In the genomic region with DNA sequence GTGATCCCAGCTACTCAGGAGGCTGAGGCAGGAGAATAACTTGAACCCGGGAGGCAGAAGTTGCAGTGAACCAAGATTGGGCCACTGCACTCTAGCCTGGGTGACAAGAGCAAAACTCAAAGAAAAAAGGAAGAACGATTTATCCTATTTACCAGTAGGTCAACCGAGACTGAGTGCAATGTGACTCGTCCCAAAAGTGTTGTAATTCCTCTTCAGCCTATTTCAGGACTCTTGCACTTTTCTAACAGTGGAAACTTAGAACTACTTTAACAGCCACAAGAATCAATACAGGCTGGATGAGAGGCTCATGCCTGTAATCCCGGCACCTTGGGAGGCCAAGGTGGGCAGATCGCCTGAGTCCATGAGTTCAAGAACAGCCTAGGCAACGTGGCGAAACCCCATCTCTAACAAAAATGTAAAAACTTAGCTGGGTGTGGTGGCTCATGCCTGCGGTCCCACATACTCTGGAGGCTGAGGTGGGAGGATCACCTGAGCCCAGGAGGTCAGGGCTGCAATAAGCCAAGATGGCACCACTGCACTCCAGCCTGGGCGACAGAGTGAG, we compare ENCODE assay signal across 20 cellular contexts. TPM values are rescaled to one million over a fixed set of nuclear protein-coding genes. Genes with fewer than 3 reads are reported as not detected.
"Had no signal": no experiment of that assay in that cellular context is flagged by ENCODE, and none has a peak within 500 bp of the region (broad histone marks: within the 10 kb centered on the region; RNA-seq: fewer than 3 reads in every experiment).

No MANE protein-coding gene starts in this region.

- H3K27me3 ChIP-seq: body of pancreas, spleen had no signal

- H3K27ac Mint-ChIP-seq: activated CD4-positive, alpha-beta memory T cell treated with anti-CD3 and anti-CD28 coated beads for 36 hours; activated naive CD4-positive, alpha-beta T cell treated with anti-CD3 and anti-CD28 coated beads, Interleukin-2, amount 50 U/mL, for 72 hours; nephron progenitor cell; T-helper 2 cell treated with Interferon-gamma antibody and Interleukin-4, amounts not matched to agents 5 μg/mL and 100 μg/mL, for 36 hours had no signal

- H3K4me3 Mint-ChIP-seq: activated CD4-positive, alpha-beta memory T cell treated with anti-CD3 and anti-CD28 coated beads for 36 hours; activated T-cell treated with anti-CD3 and anti-CD28 coated beads, Interleukin-2, amount 50 U/mL, for 4 hours; nephron progenitor cell; T-helper 2 cell treated with Interferon-gamma antibody and Interleukin-4, amounts not matched to agents 5 μg/mL and 100 μg/mL, for 36 hours had no signal

- ATAC-seq: activated naive CD4-positive, alpha-beta T cell treated with anti-CD3 and anti-CD28 coated beads, Interleukin-2, amount 50 U/mL, for 72 hours; activated T-cell treated with anti-CD3 and anti-CD28 coated beads, Interleukin-2, amount 50 U/mL, for 4 hours; body of pancreas; psoas muscle; sciatic nerve had no signal

- H3K27me3 Mint-ChIP-seq: activated CD4-positive, alpha-beta memory T cell treated with anti-CD3 and anti-CD28 coated beads for 36 hours had no signal

- H3K9me3 Mint-ChIP-seq: activated CD4-positive, alpha-beta memory T cell treated with anti-CD3 and anti-CD28 coated beads for 36 hours; activated T-cell treated with anti-CD3 and anti-CD28 coated beads, Interleukin-2, amount 50 U/mL, for 4 hours; nephron progenitor cell; T-helper 2 cell treated with Interferon-gamma antibody and Interleukin-4, amounts not matched to agents 5 μg/mL and 100 μg/mL, for 36 hours had no signal

- H3K36me3 ChIP-seq: spleen had no signal

- H3K4me3 ChIP-seq: body of pancreas, spleen had no signal

- DNase-seq: activated CD4-positive, alpha-beta memory T cell treated with anti-CD3 and anti-CD28 coated beads for 36 hours; activated effector memory CD4-positive, alpha-beta T cell treated with anti-CD3 and anti-CD28 coated beads, Interleukin-2, amount 50 U/mL, for 16 hours; activated T-cell treated with anti-CD3 and anti-CD28 coated beads, Interleukin-2, amount 50 U/mL, for 4 hours; amniotic stem cell; body of pancreas; central memory CD4-positive, alpha-beta T cell; cortex of kidney; erythroblast; head of caudate nucleus; mesendoderm; nephron progenitor cell; psoas muscle; spleen; stimulated activated CD4-positive, alpha-beta T cell treated with anti-CD3 and anti-CD28 coated beads, Interleukin-1b, Interleukin-23, amount 100 ng/mL, for 48 hours; stimulated activated naive CD4-positive, alpha-beta T cell had no signal

- H3K27ac ChIP-seq: body of pancreas had no signal

- H3K9me3 ChIP-seq: body of pancreas, psoas muscle, spleen had no signal

RNA-seq across cellular contexts. Expression of a gene that starts 42.8 kb away (rescaled TPM):
- total RNA-seq: osteoblast had no signal

RNA-seq across cellular contexts. Expression of a gene that starts 46.7 kb away (rescaled TPM):
- total RNA-seq: temporal lobe had no signal
